25 cellular contexts compared by ENCODE assay signal in genomic region chr1:10659218-10659617, GRCh38.
"Had no signal": no experiment of that assay in that cellular context is flagged by ENCODE, and none has a peak within 500 bp of the region (broad histone marks: within the 10 kb centered on the region; RNA-seq: fewer than 3 reads in every experiment).

No MANE protein-coding gene starts in this region.

- H3K9me3 Mint-ChIP-seq: endodermal cell; naive thymus-derived CD8-positive, alpha-beta T cell; nephron progenitor cell; stimulated activated memory B cell treated with anti-CD40 and anti-IgM and Interleukin-4, amounts not matched to agents 10 μg/mL and 1 μg/mL and 100 μg/mL, for 72 hours; type B pancreatic cell had no signal

- H3K27ac ChIP-seq: dorsolateral prefrontal cortex, epithelial cell of prostate, foreskin keratinocyte, heart right ventricle, left lung, pancreas, right atrium auricular region, suprapubic skin had no signal

- H3K4me1 Mint-ChIP-seq: stimulated activated memory B cell treated with anti-CD40 and anti-IgM and Interleukin-4, amounts not matched to agents 10 μg/mL and 1 μg/mL and 100 μg/mL, for 72 hours had no signal

- DNase-seq: cerebellar nuclear complex; dorsolateral prefrontal cortex; effector CD4-positive, alpha-beta T cell; endodermal cell; foreskin keratinocyte; glutamatergic neuron; heart right ventricle; hippocampal formation; left cardiac atrium; mesendoderm; midbrain; naive thymus-derived CD8-positive, alpha-beta T cell; nephron progenitor cell; pancreas; stimulated activated CD4-positive, alpha-beta T cell treated with anti-CD3 and anti-CD28 coated beads, Interleukin-2, amount 100 ng/mL, for 24 hours; stimulated activated CD4-positive, alpha-beta T cell treated with anti-CD3 and anti-CD28 coated beads, Interleukin-4, amount 100 ng/mL, for 4 hours; stimulated activated naive CD8-positive, alpha-beta T cell treated with anti-CD3 and anti-CD28 coated beads, Interleukin-15, Interleukin-2, amounts not matched to agents 100 U/mL and 50 U/mL, for 24 hours had no signal

- H3K4me3 ChIP-seq: dorsolateral prefrontal cortex, heart right ventricle, left lung, pancreas, right atrium auricular region, suprapubic skin had no signal

- H3K4me3 Mint-ChIP-seq: endodermal cell; naive thymus-derived CD8-positive, alpha-beta T cell; nephron progenitor cell; stimulated activated memory B cell treated with anti-CD40 and anti-IgM and Interleukin-4, amounts not matched to agents 10 μg/mL and 1 μg/mL and 100 μg/mL, for 72 hours; type B pancreatic cell had no signal

- H3K27me3 Mint-ChIP-seq: naive thymus-derived CD8-positive, alpha-beta T cell; stimulated activated memory B cell treated with anti-CD40 and anti-IgM and Interleukin-4, amounts not matched to agents 10 μg/mL and 1 μg/mL and 100 μg/mL, for 72 hours; type B pancreatic cell had no signal

- H3K27ac Mint-ChIP-seq: endodermal cell; nephron progenitor cell; stimulated activated memory B cell treated with anti-CD40 and anti-IgM and Interleukin-4, amounts not matched to agents 10 μg/mL and 1 μg/mL and 100 μg/mL, for 72 hours; type B pancreatic cell had no signal

- H3K36me3 Mint-ChIP-seq: type B pancreatic cell had no signal

- H3K4me1 ChIP-seq: foreskin keratinocyte, suprapubic skin had no signal

- ATAC-seq: esophagus mucosa; foreskin keratinocyte; heart right ventricle; left cardiac atrium; naive thymus-derived CD8-positive, alpha-beta T cell; pancreas; sciatic nerve; stimulated activated memory B cell treated with anti-CD40 and anti-IgM and Interleukin-4, amounts not matched to agents 10 μg/mL and 1 μg/mL and 100 μg/mL, for 72 hours; stimulated activated naive CD8-positive, alpha-beta T cell treated with anti-CD3 and anti-CD28 coated beads, Interleukin-15, Interleukin-2, amounts not matched to agents 100 U/mL and 50 U/mL, for 24 hours had no signal

- H3K9me3 ChIP-seq: heart right ventricle, left lung, pancreas, right atrium auricular region, suprapubic skin had no signal

- H3K27me3 ChIP-seq: dorsolateral prefrontal cortex, foreskin keratinocyte, heart right ventricle, left lung, pancreas, right atrium auricular region, suprapubic skin had no signal
